ENCODE assay signal across 18 cellular contexts in the genomic region with DNA sequence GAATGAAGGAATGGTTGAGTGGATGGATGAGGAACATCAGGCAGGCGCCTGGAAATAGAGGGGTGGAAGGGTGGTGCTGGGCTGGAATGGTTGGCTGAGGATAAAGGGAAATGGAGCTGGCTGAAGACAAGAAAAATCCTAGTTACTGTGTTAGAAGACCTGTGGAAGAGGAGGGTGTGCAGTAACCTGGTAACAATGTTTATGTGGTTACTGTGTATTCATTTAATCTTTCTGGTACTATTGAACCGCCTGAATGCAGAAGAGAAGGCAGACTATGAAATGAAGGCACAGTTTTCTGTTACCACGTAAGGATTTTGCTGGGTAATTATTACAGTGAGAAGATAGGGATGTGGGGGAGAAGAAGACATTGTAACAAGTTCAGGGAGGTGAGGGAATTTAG.
DNase-seq lines count a peak whose midpoint lies in the region; ATAC-seq and TF ChIP-seq lines count a peak whose summit lies in the region.
"Had no signal": no experiment of that assay in that cellular context is flagged by ENCODE, and none has a peak within 500 bp of the region (broad histone marks: within the 10 kb centered on the region; RNA-seq: fewer than 3 reads in every experiment).

No MANE protein-coding gene starts in this region.

- H3K9me3 Mint-ChIP-seq in activated naive CD4-positive, alpha-beta T cell treated with anti-CD3 and anti-CD28 coated beads, Interleukin-2, amount 50 U/mL, for 72 hours: no peaks in the 10 kb centered on the region
- H3K9me3 Mint-ChIP-seq in stimulated activated naive B cell treated with anti-CD40 and anti-IgM and Interleukin-4, amounts not matched to agents 10 μg/mL and 1 μg/mL and 100 μg/mL, for 72 hours: no peaks in the 10 kb centered on the region
- H3K9me3 Mint-ChIP-seq: activated CD4-positive, alpha-beta memory T cell treated with anti-CD3 and anti-CD28 coated beads, Interleukin-2, amount 10 ng/mL, durations not matched to agents 7 days and 5 days; activated T-helper 1 cell treated with anti-CD3 and anti-CD28 coated beads, Interleukin-12 subunit alpha, Interleukin-12 subunit beta, Interleukin-2, Interleukin-4 antibody, amounts not matched to agents 30 ng/mL and 10 ng/mL and 1 ng/mL, durations not matched to agents 14 hours and 24 hours and 36 hours; neural crest cell had no signal

- no peak overlapping the region for H3K4me3 Mint-ChIP-seq in T-helper 17 cell
- no peak overlapping the region for H3K4me3 Mint-ChIP-seq in stimulated activated naive B cell treated with anti-CD40 and anti-IgM and Interleukin-4, amounts not matched to agents 10 μg/mL and 1 μg/mL and 100 μg/mL, for 72 hours
- H3K4me3 Mint-ChIP-seq: activated CD4-positive, alpha-beta memory T cell treated with anti-CD3 and anti-CD28 coated beads, Interleukin-2, amount 10 ng/mL, durations not matched to agents 7 days and 5 days; activated T-helper 1 cell treated with anti-CD3 and anti-CD28 coated beads, Interleukin-12 subunit alpha, Interleukin-12 subunit beta, Interleukin-2, Interleukin-4 antibody, amounts not matched to agents 30 ng/mL and 10 ng/mL and 1 ng/mL, durations not matched to agents 14 hours and 24 hours and 36 hours; neural crest cell had no signal

- H3K4me1 Mint-ChIP-seq in T-helper 17 cell: peaks cover 77% of the 10 kb centered on the region
- peaks cover 66 to 96% of the 10 kb centered on the region in 2 donors for H3K4me1 Mint-ChIP-seq in stimulated activated naive B cell treated with anti-CD40 and anti-IgM and Interleukin-4, amounts not matched to agents 10 μg/mL and 1 μg/mL and 100 μg/mL, for 72 hours

- no peak for TF ChIP-seq CTCF in foreskin fibroblast (IDR thresholded peaks at IDR 0.05; ENCODE audit: low read depth, low read length)

- no peak for DNase-seq in activated naive CD4-positive, alpha-beta T cell treated with anti-CD3 and anti-CD28 coated beads, Interleukin-2, amount 50 U/mL, for 72 hours (ENCODE audit: low spot score in 2 of 2)
- no peak for DNase-seq in activated naive CD4-positive, alpha-beta T cell (lab: John Stamatoyannopoulos, UW)
- no peak for DNase-seq in T-helper 17 cell
- DNase-seq in epithelial cell of prostate (ENCODE audit: low read depth, low spot score): no peak
- DNase-seq in stimulated activated naive B cell treated with anti-CD40 and anti-IgM and Interleukin-4, amounts not matched to agents 10 μg/mL and 1 μg/mL and 100 μg/mL, for 72 hours: no peak
- DNase-seq in foreskin fibroblast: no peak
- no peak for DNase-seq in cerebellum (ENCODE audit: low spot score)
- no peak for DNase-seq in amygdala (lab: John Stamatoyannopoulos, UW)
- DNase-seq: activated CD4-positive, alpha-beta memory T cell treated with anti-CD3 and anti-CD28 coated beads, Interleukin-2, amount 10 ng/mL, durations not matched to agents 7 days and 5 days; Karpas-422; NCI-H1105; stimulated activated naive CD4-positive, alpha-beta T cell; transverse colon had no signal

- no peak overlapping the region for H3K4me3 ChIP-seq in foreskin fibroblast (ENCODE audit: low read depth in 1 of 2, low read length in 2 of 2)
- H3K4me3 ChIP-seq: gastroesophageal sphincter, lung, transverse colon had no signal

- peak overlapping the region; percentile 67 for H3K27ac ChIP-seq in epithelial cell of prostate
- H3K27ac ChIP-seq: RWPE1 had no signal

- H3K27me3 Mint-ChIP-seq in T-helper 17 cell: no peaks in the 10 kb centered on the region
- no peaks in the 10 kb centered on the region for H3K27me3 Mint-ChIP-seq in stimulated activated naive B cell treated with anti-CD40 and anti-IgM and Interleukin-4, amounts not matched to agents 10 μg/mL and 1 μg/mL and 100 μg/mL, for 72 hours
- H3K27me3 Mint-ChIP-seq: activated CD4-positive, alpha-beta memory T cell treated with anti-CD3 and anti-CD28 coated beads, Interleukin-2, amount 10 ng/mL, durations not matched to agents 7 days and 5 days had no signal

- peaks cover 0 to 13% of the 10 kb centered on the region in 2 donors for H3K36me3 Mint-ChIP-seq in activated naive CD4-positive, alpha-beta T cell treated with anti-CD3 and anti-CD28 coated beads, Interleukin-2, amount 50 U/mL, for 72 hours
- H3K36me3 Mint-ChIP-seq in T-helper 17 cell (ENCODE audit: low read depth): peaks cover 9% of the 10 kb centered on the region
- H3K36me3 Mint-ChIP-seq in stimulated activated naive B cell treated with anti-CD40 and anti-IgM and Interleukin-4, amounts not matched to agents 10 μg/mL and 1 μg/mL and 100 μg/mL, for 72 hours: peaks cover 24 to 40% of the 10 kb centered on the region in 2 donors

- H3K27ac Mint-ChIP-seq in activated naive CD4-positive, alpha-beta T cell treated with anti-CD3 and anti-CD28 coated beads, Interleukin-2, amount 50 U/mL, for 72 hours: peak overlapping the region; percentile 60 to 73
- peak overlapping the region; percentile 98 for H3K27ac Mint-ChIP-seq in T-helper 17 cell
- H3K27ac Mint-ChIP-seq in stimulated activated naive B cell treated with anti-CD40 and anti-IgM and Interleukin-4, amounts not matched to agents 10 μg/mL and 1 μg/mL and 100 μg/mL, for 72 hours: peak overlapping the region; percentile 48
- H3K27ac Mint-ChIP-seq: activated CD4-positive, alpha-beta memory T cell treated with anti-CD3 and anti-CD28 coated beads, Interleukin-2, amount 10 ng/mL, durations not matched to agents 7 days and 5 days; activated T-helper 1 cell treated with anti-CD3 and anti-CD28 coated beads, Interleukin-12 subunit alpha, Interleukin-12 subunit beta, Interleukin-2, Interleukin-4 antibody, amounts not matched to agents 30 ng/mL and 10 ng/mL and 1 ng/mL, durations not matched to agents 14 hours and 24 hours and 36 hours had no signal

- no peaks in the 10 kb centered on the region for H3K9me3 ChIP-seq in T-helper 17 cell (ENCODE audit: control insufficient read depth, low read length, poor library complexity, severe bottlenecking)
- H3K9me3 ChIP-seq: gastroesophageal sphincter, transverse colon had no signal

- ATAC-seq in activated naive CD4-positive, alpha-beta T cell treated with anti-CD3 and anti-CD28 coated beads, Interleukin-2, amount 50 U/mL, for 72 hours: no peak
- ATAC-seq in T-helper 17 cell: peak; percentile 63
- ATAC-seq in stimulated activated naive B cell treated with anti-CD40 and anti-IgM and Interleukin-4, amounts not matched to agents 10 μg/mL and 1 μg/mL and 100 μg/mL, for 72 hours (replicated peaks): no peak
- ATAC-seq: gastroesophageal sphincter had no signal

Comparison
In these comparisons a context has a peak if more than half of its experiments do, and no peak if none do; other contexts are left out.
1. H3K27ac Mint-ChIP-seq: peak in every context shown above with its lines; median percentile 98 in T-helper 17 cell; 66 in activated naive CD4-positive, alpha-beta T cell treated with anti-CD3 and anti-CD28 coated beads, Interleukin-2, amount 50 U/mL, for 72 hours; 48 in stimulated activated naive B cell treated with anti-CD40 and anti-IgM and Interleukin-4, amounts not matched to agents 10 μg/mL and 1 μg/mL and 100 μg/mL, for 72 hours.